ENCODE assay signal across 7 cellular contexts in the genomic region with DNA sequence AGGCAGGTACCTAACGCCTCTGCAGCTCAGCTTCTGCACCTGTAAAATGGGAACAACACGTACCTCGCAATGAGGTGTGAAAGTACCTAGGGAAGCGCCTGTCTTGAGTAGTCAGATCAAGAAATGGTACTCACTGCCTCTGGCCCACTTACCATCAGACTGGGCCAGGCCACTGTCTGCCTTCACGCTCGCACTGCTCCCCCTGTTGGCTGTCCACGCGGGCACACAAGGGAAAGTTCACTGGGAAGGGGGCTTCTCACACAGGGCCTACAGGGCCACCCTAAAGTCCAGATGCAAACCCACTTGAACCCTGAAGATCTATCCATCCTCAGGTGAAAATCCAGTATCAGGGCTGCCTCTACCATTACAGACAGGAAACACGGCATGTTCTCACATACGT. TPM values are rescaled to one million over a fixed set of nuclear protein-coding genes. Genes with fewer than 3 reads are reported as not detected.
A peak's percentile ranks its signal among the peaks of the same experiment; 100 is the strongest.
DNase-seq lines count a peak whose midpoint lies in the region; ATAC-seq and TF ChIP-seq lines count a peak whose summit lies in the region.
"Not testable (repeated sequence)": the region's sequence is repeated elsewhere in the genome, so short reads cannot be mapped to it uniquely, and the experiment has no call there.

No MANE protein-coding gene starts in this region.

- not testable (repeated sequence) for H3F3A ChIP-seq in DOHH2 (ENCODE audit: control insufficient read depth, insufficient read depth)

- 93% methylated on average over 2 of the region's 10 CpGs; no CpG with 5 or more reads in 1 of the 2 experiments for WGBS in IMR-90 (ENCODE audit: extremely low coverage in 2 of 2, insufficient read length in 1 of 2), 2 experiments

- BruUV-seq in IMR-90 (replicated peaks; lab: Mats Ljungman, UMichigan): not testable (repeated sequence)

- H4K20me1 ChIP-seq in DOHH2 (ENCODE audit: control insufficient read depth, insufficient read depth, low read depth, low read length); IMR-90 (ENCODE audit: insufficient read depth, low read length): not testable (repeated sequence)

- H3K56ac ChIP-seq in IMR-90 (ENCODE audit: extremely low read depth, insufficient read depth, low read length): not testable (repeated sequence)

- H3K4me2 ChIP-seq in DOHH2 (ENCODE audit: low read length): peak overlapping the region; percentile 69
- H3K4me2 ChIP-seq in IMR-90 (ENCODE audit: low read depth, low read length): not testable (repeated sequence)

- H3K9me2 ChIP-seq in DOHH2 (replicated peaks; ENCODE audit: control insufficient read depth, low read length): not testable (repeated sequence)

- intact Hi-C loops in IMR-90 (cut with micrococcal nuclease): not testable (repeated sequence)

- not testable (repeated sequence) for H4K5ac ChIP-seq in IMR-90 (ENCODE audit: low read depth, low read length)

- H2AK9ac ChIP-seq in IMR-90 (replicated peaks; ENCODE audit: low read depth, low read length, poor library complexity): not testable (repeated sequence)

- H2BK15ac ChIP-seq in IMR-90 (ENCODE audit: low read depth, low read length): not testable (repeated sequence)

- ATAC-seq in IMR-90 (ENCODE audit: low read depth): not testable (repeated sequence)

- not testable (repeated sequence) for H4K8ac ChIP-seq in IMR-90 (ENCODE audit: low read depth in 2 of 2, low read length in 2 of 2)

- H3K27me3 ChIP-seq in DOHH2 (ENCODE audit: control insufficient read depth, low read length); IMR-90 (ENCODE audit: control insufficient read depth, insufficient read depth, low read length); brain microvascular endothelial cell (replicated peaks): not testable (repeated sequence)

- TF ChIP-seq RAD21 in IMR-90 (IDR thresholded peaks at IDR 0.05; ENCODE audit: low read length): not testable (repeated sequence)

- H3K27ac ChIP-seq in DOHH2 (ENCODE audit: low read depth, low read length); IMR-90 (ENCODE audit: insufficient read depth, low read length); brain microvascular endothelial cell: not testable (repeated sequence)

- peaks cover 8 to 19% of the 10 kb centered on the region in 2 experiments for H3K79me1 ChIP-seq in IMR-90 (ENCODE audit: low read depth in 1 of 2, low read length in 2 of 2)

- TF ChIP-seq CTCF in DOHH2 (IDR thresholded peaks at IDR 0.05; ENCODE audit: low read depth, low read length, poor library complexity, severe bottlenecking): peak; percentile 54
- 0 out of 2 replicates have a peak, but pooled peaks have one; percentile 14 for TF ChIP-seq CTCF in IMR-90 (conservative IDR thresholded peaks at IDR 0.05; ENCODE audit: low read depth, low read length)
- peak; percentile 52 for TF ChIP-seq CTCF in brain microvascular endothelial cell (IDR thresholded peaks at IDR 0.05; ENCODE audit: low read depth, low read length, missing control alignments)
- TF ChIP-seq CTCF in foreskin fibroblast (IDR thresholded peaks at IDR 0.05; ENCODE audit: low read depth, low read length): peak; percentile 12
- peak; percentile 46 for TF ChIP-seq CTCF in osteocyte (IDR thresholded peaks at IDR 0.05)

- peaks cover 13% of the 10 kb centered on the region for H3K36me3 Mint-ChIP-seq in osteocyte (ENCODE audit: unreplicated experiment)

- H3K4me1 ChIP-seq in DOHH2 (ENCODE audit: control insufficient read depth, low read length): peaks cover 21% of the 10 kb centered on the region
- H3K4me1 ChIP-seq in IMR-90 (ENCODE audit: control insufficient read depth, insufficient read depth, low read length): not testable (repeated sequence)

- H3K4me3 Mint-ChIP-seq in osteocyte (ENCODE audit: unreplicated experiment): not testable (repeated sequence)

- not testable (repeated sequence) for H2BK120ac ChIP-seq in IMR-90 (ENCODE audit: low read depth, low read length)

- not testable (repeated sequence) for H2BK5ac ChIP-seq in IMR-90 (ENCODE audit: low read depth, low read length, poor library complexity, severe bottlenecking)

- not testable (repeated sequence) for H3K4me3 ChIP-seq in DOHH2 (ENCODE audit: low read length); IMR-90 (ENCODE audit: insufficient read depth, low read depth, low read length); brain microvascular endothelial cell (ENCODE audit: low read depth, low read length); foreskin fibroblast (ENCODE audit: low read depth in 1 of 2, low read length in 2 of 2)

- H3K36me3 ChIP-seq in DOHH2 (ENCODE audit: control insufficient read depth, low read length); brain microvascular endothelial cell (replicated peaks): not testable (repeated sequence)
- H3K36me3 ChIP-seq in IMR-90 (ENCODE audit: control insufficient read depth, insufficient read depth, low read length): peaks cover 12% of the 10 kb centered on the region

- H3K9ac ChIP-seq in IMR-90 (ENCODE audit: low read depth, low read length): not testable (repeated sequence)

- not testable (repeated sequence) for H3K27me3 Mint-ChIP-seq in osteocyte (ENCODE audit: unreplicated experiment)

- H3K18ac ChIP-seq in IMR-90 (ENCODE audit: low read depth, low read length): not testable (repeated sequence)

- not testable (repeated sequence) for H3K27ac Mint-ChIP-seq in osteocyte (ENCODE audit: unreplicated experiment)

- dilution Hi-C loops in IMR-90 (cut with HindIII; ENCODE audit: low sequenced_read_pairs, unreplicated experiment): not testable (repeated sequence)

- H3K14ac ChIP-seq in IMR-90 (replicated peaks; ENCODE audit: low read depth, low read length): not testable (repeated sequence)

- H4K91ac ChIP-seq in IMR-90 (ENCODE audit: insufficient read depth, low read depth, low read length): not testable (repeated sequence)

- H3K23ac ChIP-seq in IMR-90 (ENCODE audit: low read depth, low read length): not testable (repeated sequence)

- not testable (repeated sequence) for H3K4ac ChIP-seq in IMR-90 (ENCODE audit: low read depth, low read length)

- not testable (repeated sequence) for DNase-seq in IMR-90; brain microvascular endothelial cell; foreskin fibroblast; osteocyte (ENCODE audit: extremely low spot score, unreplicated experiment)
- peak; percentile 27 for DNase-seq in SK-MEL-5 (ENCODE audit: low read depth, low spot score)
- DNase-seq in activated CD8-positive, alpha-beta memory T cell treated with anti-CD3 and anti-CD28 coated beads, Interleukin-2, amount 50 U/mL, for 48 hours: peak; percentile 60

- POLR2A ChIA-PET in IMR-90 (lab: Charles Lee; ENCODE audit: unreplicated experiment): not testable (repeated sequence)

- CTCF ChIA-PET in IMR-90 (lab: Yijun Ruan, JAX): not testable (repeated sequence)

- not testable (repeated sequence) for H2AK5ac ChIP-seq in IMR-90 (ENCODE audit: low read depth, low read length)

- not testable (repeated sequence) for TF ChIP-seq POLR2A in IMR-90 (IDR thresholded peaks at IDR 0.05; ENCODE audit: low read depth, low read length)

- not testable (repeated sequence) for H3K9me3 Mint-ChIP-seq in osteocyte (ENCODE audit: unreplicated experiment)

- H3K4me1 Mint-ChIP-seq in osteocyte (ENCODE audit: unreplicated experiment): peaks cover 25% of the 10 kb centered on the region

- in situ Hi-C loops in IMR-90 (cut with MboI; ENCODE audit: low sequenced_read_pairs); SK-MEL-5 (cut with HindIII; ENCODE audit: low pct_unique_long_range_greater_than_20kb, low sequenced_read_pairs); brain microvascular endothelial cell (cut with HindIII; ENCODE audit: low pct_ligation_motif_present, low sequenced_read_pairs): not testable (repeated sequence)

- not testable (repeated sequence) for H3K9me1 ChIP-seq in IMR-90 (ENCODE audit: insufficient read depth, low read length)

- not testable (repeated sequence) for H2AFZ ChIP-seq in IMR-90 (replicated peaks; ENCODE audit: low read length, poor library complexity)

- H3K9me3 ChIP-seq in DOHH2 (ENCODE audit: control insufficient read depth, insufficient read depth, low read length); IMR-90 (ENCODE audit: control insufficient read depth, insufficient read depth, low read length): not testable (repeated sequence)

- peaks cover 11% of the 10 kb centered on the region for H3K79me2 ChIP-seq in DOHH2 (ENCODE audit: control insufficient read depth, low read length)

- H2BK20ac ChIP-seq in IMR-90 (ENCODE audit: low read depth, low read length): not testable (repeated sequence)

RNA-seq across cellular contexts. Expression of a gene that starts 11.1 kb away (rescaled TPM):
- total RNA-seq in IMR-90 (2012; rRNA removed): 17.2 and 19.4 TPM in 2 replicates
- 38.9 and 56.2 TPM in 2 replicates for polyA plus RNA-seq in IMR-90 (2012; rRNA removed)
- 31.6 and 39.2 TPM in 2 replicates for polyA plus RNA-seq in IMR-90 (2012; cell fraction: cytosol; rRNA removed)
- 21.2 and 23.8 TPM in 2 replicates for polyA plus RNA-seq in IMR-90 (2012; cell fraction: nucleus; rRNA removed; ENCODE audit: low replicate concordance)
- total RNA-seq in SK-MEL-5 (2014; rRNA removed; shearing (Covaris generic)): 21.5 and 23.4 TPM in 2 replicates
- 58.1 and 72.1 TPM in 2 replicates for polyA plus RNA-seq in SK-MEL-5 (2015; cell fraction: cytosol; rRNA removed)
- 17.0 and 17.2 TPM in 2 replicates for polyA plus RNA-seq in SK-MEL-5 (2015; cell fraction: nucleus; rRNA removed)
- total RNA-seq in osteocyte: 28.0 and 28.1 TPM in 2 replicates

RNA-seq across cellular contexts. Expression of a gene that starts 48.8 kb away (rescaled TPM):
- under 0.01 TPM in 2 replicates for total RNA-seq in IMR-90 (2012; rRNA removed)
- 0.58 and 0.83 TPM in 2 replicates for polyA plus RNA-seq in IMR-90 (2012; rRNA removed)
- polyA plus RNA-seq in IMR-90 (2012; cell fraction: cytosol; rRNA removed): 0.86 and 1.1 TPM in 2 replicates
- 2.5 and 3.2 TPM in 2 replicates for polyA plus RNA-seq in IMR-90 (2012; cell fraction: nucleus; rRNA removed; ENCODE audit: low replicate concordance)
- 0.13 and 0.24 TPM in 2 replicates for total RNA-seq in SK-MEL-5 (2014; rRNA removed; shearing (Covaris generic))
- 0.93 and 2.1 TPM in 2 replicates for polyA plus RNA-seq in SK-MEL-5 (2015; cell fraction: cytosol; rRNA removed)
- polyA plus RNA-seq in SK-MEL-5 (2015; cell fraction: nucleus; rRNA removed): 0.85 and 3.7 TPM in 2 replicates
- 4.2 and 5.5 TPM in 2 replicates for total RNA-seq in osteocyte
